20 cellular contexts compared by ENCODE assay signal in genomic region chr10:44936314-44936975, GRCh38. TPM values are rescaled to one million over a fixed set of nuclear protein-coding genes. Genes with fewer than 3 reads are reported as not detected.
A peak's percentile ranks its signal among the peaks of the same experiment; 100 is the strongest.
DNase-seq lines count a peak whose midpoint lies in the region; ATAC-seq and TF ChIP-seq lines count a peak whose summit lies in the region.
"Had no signal": no experiment of that assay in that cellular context is flagged by ENCODE, and none has a peak within 500 bp of the region (broad histone marks: within the 10 kb centered on the region; RNA-seq: fewer than 3 reads in every experiment).

No MANE protein-coding gene starts in this region.

- H3K36me3 ChIP-seq in GM23248 (ENCODE audit: low read depth) = no peaks in the 10 kb centered on the region
- no peaks in the 10 kb centered on the region for H3K36me3 ChIP-seq in Loucy (ENCODE audit: insufficient read depth, low read length)
- H3K36me3 ChIP-seq in gastroesophageal sphincter = no peaks in the 10 kb centered on the region
- no peaks in the 10 kb centered on the region for H3K36me3 ChIP-seq in effector memory CD4-positive, alpha-beta T cell (ENCODE audit: control insufficient read depth, insufficient read depth, low read length)
- H3K36me3 ChIP-seq: neural progenitor cell had no signal

- no peaks in the 10 kb centered on the region for H3K9me2 ChIP-seq in GM23248 (ENCODE audit: insufficient read depth)
- H3K9me2 ChIP-seq in Loucy (replicated peaks; ENCODE audit: low read depth, low read length) = no peaks in the 10 kb centered on the region

- no peak for TF ChIP-seq POLR2A in gastroesophageal sphincter (IDR thresholded peaks at IDR 0.05)

- DNase-seq in GM23248 = no peak
- peak; percentile 9 for DNase-seq in stimulated activated CD8-positive, alpha-beta memory T cell treated with anti-CD3 and anti-CD28 coated beads, Interleukin-4, amount 100 ng/mL, for 48 hours
- DNase-seq in NCI-H2081 (lab: John Stamatoyannopoulos, UW) = no peak
- no peak for DNase-seq in NCI-H2107 treated with DMSO at 0.1 percent for 48 hours (lab: John Stamatoyannopoulos, UW; ENCODE audit: unreplicated experiment)
- no peak for DNase-seq in effector memory CD4-positive, alpha-beta T cell
- DNase-seq: activated CD4-positive, alpha-beta T cell treated with anti-CD3 and anti-CD28 coated beads, Interleukin-2, amount 50 U/mL, for 4 hours; activated T-cell treated with anti-CD3 and anti-CD28 coated beads, Interleukin-2, amount 50 U/mL, for 72 hours; effector memory CD8-positive, alpha-beta T cell; KG1; NCI-H1048; NCI-H2081 treated with DMSO at 0.1 percent for 48 hours; NCI-H524; stimulated activated naive CD4-positive, alpha-beta T cell treated with Interleukin-2 at 50 U/mL for 16 hours had no signal

- 64 to 71% methylated on average over 7 of the region's 7 CpGs for WGBS in GM23248 (ENCODE audit: low coverage in 1 of 2, low lambda C conversion rate in 2 of 2, missing lambda C conversion rate in 2 of 2), 2 experiments
- WGBS in gastroesophageal sphincter (ENCODE audit: low coverage in 1 of 2), 2 donors = 50 to 88% methylated on average over 1 to 5 of the region's 7 CpGs

- no peaks in the 10 kb centered on the region for H3K27me3 ChIP-seq in GM23248 (replicated peaks; ENCODE audit: insufficient read depth)
- no peaks in the 10 kb centered on the region for H3K27me3 ChIP-seq in Loucy (ENCODE audit: insufficient read depth, low read length, poor library complexity, severe bottlenecking)
- H3K27me3 ChIP-seq in gastroesophageal sphincter = no peaks in the 10 kb centered on the region
- H3K27me3 ChIP-seq in effector memory CD4-positive, alpha-beta T cell (replicated peaks; ENCODE audit: control insufficient read depth, insufficient read depth, low read length, poor library complexity, severe bottlenecking) = no peaks in the 10 kb centered on the region
- H3K27me3 ChIP-seq: hepatocyte, neural progenitor cell had no signal

- H3K4me2 ChIP-seq in GM23248 (ENCODE audit: unreplicated experiment) (no peak overlapping the region), Loucy (ENCODE audit: low read depth, low read length, poor library complexity, severe bottlenecking) (peak overlapping the region; percentile 29)
- H3K4me2 ChIP-seq: hepatocyte, neural progenitor cell had no signal

- no peaks in the 10 kb centered on the region for H4K20me1 ChIP-seq in GM23248 (ENCODE audit: insufficient read depth)
- no peaks in the 10 kb centered on the region for H4K20me1 ChIP-seq in Loucy (ENCODE audit: insufficient read depth, low read length, poor library complexity, severe bottlenecking)

- H3K4me3 ChIP-seq in GM23248 (no peak overlapping the region), Loucy (ENCODE audit: low read length, poor library complexity, severe bottlenecking) (no peak overlapping the region), gastroesophageal sphincter (no peak overlapping the region)
- no peak overlapping the region for H3K4me3 ChIP-seq in effector memory CD4-positive, alpha-beta T cell (ENCODE audit: insufficient read depth, low read depth, low read length, poor library complexity, severe bottlenecking)
- H3K4me3 ChIP-seq: hepatocyte, neural progenitor cell had no signal

- ATAC-seq in gastroesophageal sphincter = no peak
- ATAC-seq: activated naive CD4-positive, alpha-beta T cell treated with anti-CD3 and anti-CD28 coated beads, Interleukin-2, amount 50 U/mL, for 72 hours; activated T-cell treated with anti-CD3 and anti-CD28 coated beads, Interleukin-2, amount 50 U/mL, for 72 hours; effector memory CD8-positive, alpha-beta T cell had no signal

- peaks cover 12% of the 10 kb centered on the region for H3K4me1 ChIP-seq in GM23248 (ENCODE audit: insufficient read depth)
- H3K4me1 ChIP-seq in Loucy (ENCODE audit: insufficient read depth, low read length, poor library complexity, severe bottlenecking) = peaks cover 32% of the 10 kb centered on the region
- H3K4me1 ChIP-seq in gastroesophageal sphincter = peaks cover 0 to 43% (median 15%) of the 10 kb centered on the region in 3 donors
- H3K4me1 ChIP-seq in effector memory CD4-positive, alpha-beta T cell (ENCODE audit: control insufficient read depth, insufficient read depth, low read length, poor library complexity, severe bottlenecking) = no peaks in the 10 kb centered on the region
- H3K4me1 ChIP-seq: neural progenitor cell had no signal

- H3K79me2 ChIP-seq in GM23248 (ENCODE audit: insufficient read depth) = no peaks in the 10 kb centered on the region
- H3K79me2 ChIP-seq in Loucy (ENCODE audit: insufficient read depth, low read length) = no peaks in the 10 kb centered on the region
- H3K79me2 ChIP-seq: hepatocyte had no signal

- TF ChIP-seq EP300 in gastroesophageal sphincter (IDR thresholded peaks at IDR 0.05) = no peak

- peak overlapping the region; percentile 45; the same call in 1 of the 2 replicates for H2AFZ ChIP-seq in GM23248
- peak overlapping the region; percentile 76 for H2AFZ ChIP-seq in Loucy (ENCODE audit: low read length)
- H2AFZ ChIP-seq: hepatocyte, neural progenitor cell had no signal

- H3K9ac ChIP-seq in GM23248 (no peak overlapping the region), Loucy (ENCODE audit: low read depth, low read length, poor library complexity, severe bottlenecking) (peak overlapping the region; percentile 4)
- H3K9ac ChIP-seq: neural progenitor cell had no signal

- no peak for TF ChIP-seq CTCF in Loucy (conservative IDR thresholded peaks at IDR 0.05; ENCODE audit: low read length)
- TF ChIP-seq CTCF in gastroesophageal sphincter (IDR thresholded peaks at IDR 0.05) = no peak

- H3K9me3 ChIP-seq in GM23248 (ENCODE audit: low read depth) (no peaks in the 10 kb centered on the region), Loucy (ENCODE audit: insufficient read depth, low read depth, low read length) (no peaks in the 10 kb centered on the region), gastroesophageal sphincter (no peaks in the 10 kb centered on the region)
- no peaks in the 10 kb centered on the region for H3K9me3 ChIP-seq in effector memory CD4-positive, alpha-beta T cell (ENCODE audit: control insufficient read depth, low read length)
- H3K9me3 ChIP-seq: Caco-2 had no signal

- no peak overlapping the region for H3K27ac ChIP-seq in GM23248
- H3K27ac ChIP-seq in gastroesophageal sphincter = peak overlapping the region in 3 of 4 donors; percentile 49 to 72 (median 64)
- H3K27ac ChIP-seq in effector memory CD4-positive, alpha-beta T cell (ENCODE audit: insufficient read depth, low read length, poor library complexity, severe bottlenecking) = no peak overlapping the region
- H3K27ac ChIP-seq: hepatocyte, neural progenitor cell, VCaP had no signal

- in situ Hi-C loops in GM23248 (cut with MboI) = no loop called here

- H3F3A ChIP-seq in GM23248 (ENCODE audit: insufficient read depth) (no peaks in the 10 kb centered on the region; the same call in 1 of the 2 replicates), Loucy (ENCODE audit: low read depth) (no peaks in the 10 kb centered on the region)

RNA-seq across cellular contexts. Expression of gene RASSF4, which starts 23.2 kb away (rescaled TPM):
- 1.0 and 2.1 TPM in 2 replicates for total RNA-seq in GM23248 (2014; rRNA removed; shearing (Covaris generic))
- 2.3 and 2.9 TPM in 2 replicates for polyA plus RNA-seq in GM23248 (2016; fragmentation: Nextera tagmentation; extraction: Ambion mirVana)
- 10 to 100 TPM; 23.5 to 57.7 (median 31.6) TPM for total RNA-seq in gastroesophageal sphincter

RNA-seq across cellular contexts. Expression of gene TMEM72, which starts 25.3 kb away (rescaled TPM):
- total RNA-seq in GM23248 (2014; rRNA removed; shearing (Covaris generic)) = not detected in 2 replicates
- not detected in 2 replicates for polyA plus RNA-seq in GM23248 (2016; fragmentation: Nextera tagmentation; extraction: Ambion mirVana)
- under 1 TPM in 1 of 4 donors, not detected in 3; 0.35 TPM for total RNA-seq in gastroesophageal sphincter
- total RNA-seq: activated naive CD4-positive, alpha-beta T cell treated with anti-CD3 and anti-CD28 coated beads, Interleukin-2, amount 50 U/mL, for 72 hours; activated T-cell treated with anti-CD3 and anti-CD28 coated beads, Interleukin-2, amount 50 U/mL, for 72 hours; Caco-2 had no signal
- polyA plus RNA-seq: hepatocyte had no signal

RNA-seq across cellular contexts. Expression of gene DEPP1, which starts 42.2 kb away (rescaled TPM):
- total RNA-seq in GM23248 (2014; rRNA removed; shearing (Covaris generic)) = 7.0 and 10.1 TPM in 2 replicates
- polyA plus RNA-seq in GM23248 (2016; fragmentation: Nextera tagmentation; extraction: Ambion mirVana) = 10.2 and 13.8 TPM in 2 replicates
- 100 to 1,000 TPM in 2 of 4 donors, 10 to 100 TPM in 2; 48.3 to 428 (median 103) TPM for total RNA-seq in gastroesophageal sphincter

Comparison
In these comparisons a context has a peak if more than half of its experiments do, and no peak if none do; other contexts are left out.
1. H3K27ac ChIP-seq: peak in gastroesophageal sphincter (3 of 4); none in GM23248 (single experiment) and effector memory CD4-positive, alpha-beta T cell (single experiment).